In genomic region chr5:143484604-143485003, GRCh38 we compare ENCODE assay signal across 23 cellular contexts.
"Had no signal": no experiment of that assay in that cellular context is flagged by ENCODE, and none has a peak within 500 bp of the region (broad histone marks: within the 10 kb centered on the region; RNA-seq: fewer than 3 reads in every experiment).

No MANE protein-coding gene starts in this region.

- DNase-seq: hippocampal formation; kidney glomerular epithelial cell; left cardiac atrium; left lung; lower lobe of right lung; mammary epithelial cell; mesenchymal stem cell; naive B cell; natural killer cell; ovary; right lobe of liver; stimulated activated CD4-positive, alpha-beta T cell treated with anti-CD3 and anti-CD28 coated beads, Interleukin-12 subunit alpha, Interleukin-12 subunit beta, amount 100 ng/mL, for 4 hours; stimulated activated CD4-positive, alpha-beta T cell treated with anti-CD3 and anti-CD28 coated beads, Interleukin-15, amount 100 ng/mL, for 24 hours; stimulated activated CD4-positive, alpha-beta T cell treated with anti-CD3 and anti-CD28 coated beads, Interleukin-2, amount 100 ng/mL, for 24 hours; stimulated activated CD4-positive, alpha-beta T cell treated with anti-CD3 and anti-CD28 coated beads, Interleukin-4, amount 100 ng/mL, for 1 hour; stimulated activated naive B cell treated with anti-CD40 and anti-IgM and Interleukin-4, amounts not matched to agents 10 μg/mL and 1 μg/mL and 100 μg/mL, for 72 hours; stimulated activated naive CD8-positive, alpha-beta T cell treated with anti-CD3 and anti-CD28 coated beads, Interleukin-15, Interleukin-2, amounts not matched to agents 100 U/mL and 50 U/mL, for 24 hours; stomach; testis; thyroid gland; trophoblast cell; upper lobe of right lung had no signal

- H3K27ac Mint-ChIP-seq: natural killer cell; progenitor cell of endocrine pancreas; stimulated activated naive B cell treated with anti-CD40 and anti-IgM and Interleukin-4, amounts not matched to agents 10 μg/mL and 1 μg/mL and 100 μg/mL, for 72 hours had no signal

- ATAC-seq: left cardiac atrium; left lung; lower lobe of right lung; natural killer cell; right lobe of liver; stimulated activated naive B cell treated with anti-CD40 and anti-IgM and Interleukin-4, amounts not matched to agents 10 μg/mL and 1 μg/mL and 100 μg/mL, for 72 hours; stimulated activated naive CD8-positive, alpha-beta T cell treated with anti-CD3 and anti-CD28 coated beads, Interleukin-15, Interleukin-2, amounts not matched to agents 100 U/mL and 50 U/mL, for 24 hours; upper lobe of right lung had no signal

- H3K27me3 Mint-ChIP-seq: stimulated activated naive B cell treated with anti-CD40 and anti-IgM and Interleukin-4, amounts not matched to agents 10 μg/mL and 1 μg/mL and 100 μg/mL, for 72 hours had no signal

- H3K9me3 Mint-ChIP-seq: natural killer cell; stimulated activated naive B cell treated with anti-CD40 and anti-IgM and Interleukin-4, amounts not matched to agents 10 μg/mL and 1 μg/mL and 100 μg/mL, for 72 hours had no signal

- H3K36me3 Mint-ChIP-seq: naive B cell; natural killer cell; stimulated activated naive B cell treated with anti-CD40 and anti-IgM and Interleukin-4, amounts not matched to agents 10 μg/mL and 1 μg/mL and 100 μg/mL, for 72 hours had no signal

- H3K4me3 Mint-ChIP-seq: naive B cell; natural killer cell; stimulated activated naive B cell treated with anti-CD40 and anti-IgM and Interleukin-4, amounts not matched to agents 10 μg/mL and 1 μg/mL and 100 μg/mL, for 72 hours had no signal

- H3K4me1 Mint-ChIP-seq: naive B cell; stimulated activated naive B cell treated with anti-CD40 and anti-IgM and Interleukin-4, amounts not matched to agents 10 μg/mL and 1 μg/mL and 100 μg/mL, for 72 hours had no signal
